ENCODE assay signal across 18 cellular contexts in the genomic region with DNA sequence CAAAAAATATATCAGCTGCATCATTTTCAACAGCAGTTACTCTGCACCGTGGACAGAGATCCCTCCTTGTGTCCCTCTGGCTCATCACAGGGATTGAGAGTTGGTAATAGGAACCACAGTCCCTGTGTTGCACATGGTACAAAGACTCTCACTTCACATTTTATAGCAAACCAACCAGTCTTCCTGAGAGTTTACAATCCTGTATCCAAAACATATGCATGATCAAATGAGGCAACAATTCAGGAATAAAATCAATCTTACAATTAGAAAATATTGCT.
DNase-seq lines count a peak whose midpoint lies in the region; ATAC-seq lines count a peak whose summit lies in the region.
"Had no signal": no experiment of that assay in that cellular context is flagged by ENCODE, and none has a peak within 500 bp of the region (broad histone marks: within the 10 kb centered on the region; RNA-seq: fewer than 3 reads in every experiment).

No MANE protein-coding gene starts in this region.

- no peaks in the 10 kb centered on the region for H3K27me3 ChIP-seq in GM23248 (replicated peaks; ENCODE audit: insufficient read depth)
- H3K27me3 ChIP-seq: BLaER1 had no signal

- H3K4me1 ChIP-seq in GM23248 (ENCODE audit: insufficient read depth): peaks cover 20% of the 10 kb centered on the region
- H3K4me1 ChIP-seq: BLaER1, HAP-1 had no signal

- no peaks in the 10 kb centered on the region for H3K9me2 ChIP-seq in GM23248 (ENCODE audit: insufficient read depth)

- no peak overlapping the region for H3K4me2 ChIP-seq in GM23248 (ENCODE audit: unreplicated experiment)
- H3K4me2 ChIP-seq: BLaER1 had no signal

- H3K79me2 ChIP-seq in GM23248 (ENCODE audit: insufficient read depth): no peaks in the 10 kb centered on the region

- H3K27ac ChIP-seq in GM23248: no peak overlapping the region
- H3K27ac ChIP-seq: BLaER1 had no signal

- 3 to 7% methylated on average over 1 of the region's 1 CpG for WGBS in GM23248 (ENCODE audit: low coverage in 1 of 2, low lambda C conversion rate in 2 of 2, missing lambda C conversion rate in 2 of 2), 2 experiments

- no peak for ATAC-seq in naive thymus-derived CD8-positive, alpha-beta T cell

- peaks cover 0 to under 1% (median 0%) of the 10 kb centered on the region in 5 donors for H3K27me3 Mint-ChIP-seq in naive thymus-derived CD8-positive, alpha-beta T cell
- H3K27me3 Mint-ChIP-seq: IgD-negative memory B cell had no signal

- H3K27ac Mint-ChIP-seq in naive thymus-derived CD8-positive, alpha-beta T cell: peak overlapping the region in 6 of 10 donors; percentile 58 to 86 (median 76)
- H3K27ac Mint-ChIP-seq: CD14-positive monocyte; CD8-positive, alpha-beta memory T cell; IgD-negative memory B cell had no signal

- H3K9me3 Mint-ChIP-seq in naive thymus-derived CD8-positive, alpha-beta T cell: no peaks in the 10 kb centered on the region
- H3K9me3 Mint-ChIP-seq: CD14-positive monocyte; CD8-positive, alpha-beta memory T cell; IgD-negative memory B cell had no signal

- H3K4me3 ChIP-seq in GM23248: no peak overlapping the region
- H3K4me3 ChIP-seq: BLaER1, HAP-1 had no signal

- in situ Hi-C loops in GM23248 (cut with MboI): loop anchor here (10.0 kb wide), 2 partner anchors 212 to 728 kb away; no protein-coding TSS in a partner anchor

- no peak overlapping the region for H3K9ac ChIP-seq in GM23248
- H3K9ac ChIP-seq: BLaER1 had no signal

- POLR2A ChIA-PET in naive thymus-derived CD8-positive, alpha-beta T cell (lab: Charles Lee): interaction anchor here (0.8 kb wide), 1 partner anchor 177 kb away, joined by 4 read pairs; no protein-coding TSS in a partner anchor

- no peaks in the 10 kb centered on the region for H3K9me3 ChIP-seq in GM23248 (ENCODE audit: low read depth)
- H3K9me3 ChIP-seq: BLaER1, HAP-1 had no signal

- no peak overlapping the region for H2AFZ ChIP-seq in GM23248

- no peaks in the 10 kb centered on the region for H3K36me3 ChIP-seq in GM23248 (ENCODE audit: low read depth)
- H3K36me3 ChIP-seq: BLaER1, HAP-1 had no signal

- peak; percentile 21 for DNase-seq in AG08395 (ENCODE audit: low spot score)
- DNase-seq in AG20443 (ENCODE audit: low spot score): peak; percentile 19
- peak; percentile 24 for DNase-seq in GM23248
- no peak for DNase-seq in naive thymus-derived CD8-positive, alpha-beta T cell
- no peak for DNase-seq in hypothalamus (lab: John Stamatoyannopoulos, UW)
- no peak for DNase-seq in mucosa of gallbladder (ENCODE audit: low spot score)
- no peak for DNase-seq in NCI-H2107 treated with DMSO at 0.1 percent for 48 hours (lab: John Stamatoyannopoulos, UW; ENCODE audit: unreplicated experiment)
- DNase-seq: ACHN, COR-L47, DMS 273 treated with DMSO at 0.1 percent for 48 hours, DMS53, DND-41, EL had no signal

- no peaks in the 10 kb centered on the region for H4K20me1 ChIP-seq in GM23248 (ENCODE audit: insufficient read depth)
- H4K20me1 ChIP-seq: BLaER1 had no signal

- 0 out of 2 replicates have a peak, but pooled peaks cover 8% of the 10 kb centered on the region for H3F3A ChIP-seq in GM23248 (ENCODE audit: insufficient read depth)

- peaks cover 11 to 38% (median 23%) of the 10 kb centered on the region in 4 donors for H3K4me1 Mint-ChIP-seq in naive thymus-derived CD8-positive, alpha-beta T cell
- H3K4me1 Mint-ChIP-seq: CD14-positive monocyte; CD8-positive, alpha-beta memory T cell; IgD-negative memory B cell had no signal

- H3K4me3 Mint-ChIP-seq in naive thymus-derived CD8-positive, alpha-beta T cell: peak overlapping the region in 2 of 10 donors; percentile 57 to 68
- H3K4me3 Mint-ChIP-seq: CD14-positive monocyte; CD8-positive, alpha-beta memory T cell; IgD-negative memory B cell had no signal

- no peaks in the 10 kb centered on the region for H3K36me3 Mint-ChIP-seq in naive thymus-derived CD8-positive, alpha-beta T cell
- H3K36me3 Mint-ChIP-seq: CD14-positive monocyte; CD8-positive, alpha-beta memory T cell had no signal

Comparison
In these comparisons a context has a peak if more than half of its experiments do, and no peak if none do; other contexts are left out.
1. DNase-seq: peak in AG08395 (single experiment), AG20443 (single experiment) and GM23248 (single experiment); none in naive thymus-derived CD8-positive, alpha-beta T cell (0 of 10), hypothalamus (0 of 51), mucosa of gallbladder (single experiment) and NCI-H2107 treated with DMSO at 0.1 percent for 48 hours (single experiment).